In the genomic region with DNA sequence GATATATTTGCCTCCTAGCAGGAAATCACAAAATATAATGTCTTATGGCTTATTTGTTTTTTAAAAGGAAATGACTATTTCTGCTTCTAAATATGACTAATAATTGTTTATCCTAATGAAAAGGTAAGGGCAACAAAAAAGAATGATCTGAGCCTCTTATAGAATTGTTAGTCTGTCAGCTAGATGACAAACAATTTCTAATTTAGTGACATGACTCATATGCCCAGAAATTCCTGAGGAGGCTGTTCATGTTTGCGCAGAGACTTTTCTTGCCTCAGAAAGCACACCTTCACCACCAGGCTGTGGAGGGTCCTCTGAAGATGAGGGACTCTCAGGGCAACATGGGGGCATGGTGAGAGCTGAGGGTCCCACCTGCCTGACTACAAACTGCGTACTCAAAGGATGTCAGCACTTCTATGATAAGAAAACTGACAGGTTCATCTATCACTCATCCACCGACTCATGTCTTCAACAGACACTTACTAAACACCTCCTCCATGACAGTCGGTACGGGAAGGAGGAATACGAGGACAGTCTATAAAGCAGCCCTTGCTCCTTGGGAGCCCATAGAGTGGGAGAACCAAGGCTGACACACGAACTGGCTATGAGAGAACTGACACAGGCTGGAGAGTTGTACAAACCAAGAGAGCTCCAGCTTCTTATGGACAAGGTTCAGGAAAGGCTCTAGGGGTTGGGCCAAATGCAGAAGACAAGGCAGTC, we compare ENCODE assay signal across 14 cellular contexts.
DNase-seq lines count a peak whose midpoint lies in the region; ATAC-seq and TF ChIP-seq lines count a peak whose summit lies in the region.
"Had no signal": no experiment of that assay in that cellular context is flagged by ENCODE, and none has a peak within 500 bp of the region (broad histone marks: within the 10 kb centered on the region; RNA-seq: fewer than 3 reads in every experiment).

No MANE protein-coding gene starts in this region.

- no peaks in the 10 kb centered on the region for H3K36me3 ChIP-seq in PC-3 (ENCODE audit: low read depth, low read length)
- no peaks in the 10 kb centered on the region for H3K36me3 ChIP-seq in lung (ENCODE audit: control insufficient read depth in 2 of 2, insufficient read depth in 2 of 2, low read length in 2 of 2)
- H3K36me3 ChIP-seq in WERI-Rb-1: no peaks in the 10 kb centered on the region
- H3K36me3 ChIP-seq: BLaER1, vagina had no signal

- peak overlapping the region; percentile 11; the same call in 1 of the 2 replicates for H3K4me3 ChIP-seq in PC-3 (ENCODE audit: low read length)
- no peak overlapping the region for H3K4me3 ChIP-seq in lung
- no peak overlapping the region for H3K4me3 ChIP-seq in WERI-Rb-1 (ENCODE audit: low read depth, low read length)
- H3K4me3 ChIP-seq: BLaER1, vagina had no signal

- CTCF ChIA-PET in PC-3 (lab: Charles Lee): no interaction called here

- TSS peak; percentile 96 for BruUV-seq in PC-3 (replicated peaks; lab: Mats Ljungman, UMichigan)

- H3K27me3 ChIP-seq in PC-3 (ENCODE audit: low read length): no peaks in the 10 kb centered on the region
- H3K27me3 ChIP-seq in lung (ENCODE audit: control insufficient read depth, insufficient read depth): no peaks in the 10 kb centered on the region
- no peaks in the 10 kb centered on the region for H3K27me3 ChIP-seq in WERI-Rb-1 (ENCODE audit: insufficient read depth, low read depth, severe bottlenecking)
- H3K27me3 ChIP-seq: BLaER1, vagina had no signal

- no peaks in the 10 kb centered on the region for H3K79me2 ChIP-seq in PC-3 (ENCODE audit: low read length)

- POLR2A ChIA-PET in PC-3 (lab: Charles Lee; ENCODE audit: unreplicated experiment): no interaction called here

- peak overlapping the region; percentile 44 for H2AFZ ChIP-seq in PC-3 (ENCODE audit: low read length)

- peak overlapping the region; percentile 63 for H3K4me2 ChIP-seq in PC-3 (ENCODE audit: low read length)
- H3K4me2 ChIP-seq: BLaER1 had no signal

- 73 to 80% methylated on average over 7 of the region's 7 CpGs for WGBS in lung, 2 donors

- H3K9me2 ChIP-seq in PC-3 (replicated peaks; ENCODE audit: low read length): no peaks in the 10 kb centered on the region

- H3K9me3 ChIP-seq in PC-3 (ENCODE audit: low read length) (no peaks in the 10 kb centered on the region), lung (ENCODE audit: control insufficient read depth in 2 of 2, insufficient read depth in 1 of 2, low read length in 1 of 2) (no peaks in the 10 kb centered on the region), WERI-Rb-1 (ENCODE audit: severe bottlenecking) (no peaks in the 10 kb centered on the region)
- H3K9me3 ChIP-seq: BLaER1, vagina had no signal

- no peaks in the 10 kb centered on the region for H4K20me1 ChIP-seq in PC-3 (ENCODE audit: low read length)
- H4K20me1 ChIP-seq: BLaER1 had no signal

- H3K9ac ChIP-seq in PC-3 (ENCODE audit: low read length): peak overlapping the region; percentile 53; the same call in 1 of the 2 replicates
- H3K9ac ChIP-seq: BLaER1 had no signal

- H3K27ac ChIP-seq in PC-3 (ENCODE audit: low read length) (peak overlapping the region; percentile 84), epithelial cell of prostate (no peak overlapping the region), lung (ENCODE audit: low read depth in 1 of 2, low read length in 1 of 2) (peak overlapping the region in 1 of 2 donors; percentile 81), WERI-Rb-1 (no peak overlapping the region)
- H3K27ac ChIP-seq: BLaER1, vagina had no signal

- TF ChIP-seq CTCF in PC-3 (conservative IDR thresholded peaks at IDR 0.05; ENCODE audit: low read depth, low read length) (no peak), lung (IDR thresholded peaks at IDR 0.05; ENCODE audit: control extremely low read depth, extremely low read depth) (no peak), WERI-Rb-1 (IDR thresholded peaks at IDR 0.05; ENCODE audit: low read depth, low read length) (no peak)

- H3K4me1 ChIP-seq in PC-3 (ENCODE audit: insufficient read depth, low read length) (peaks cover 41% of the 10 kb centered on the region), lung (ENCODE audit: control insufficient read depth in 2 of 2, insufficient read depth in 2 of 2, low read length in 2 of 2) (no peaks in the 10 kb centered on the region)
- H3K4me1 ChIP-seq: BLaER1, vagina had no signal

- H3F3A ChIP-seq in PC-3 (ENCODE audit: low read length, unreplicated experiment): no peaks in the 10 kb centered on the region

- DNase-seq in DMS53 (lab: John Stamatoyannopoulos, UW) (peak; percentile 44), PC-3 (peak; percentile 93), epithelial cell of prostate (ENCODE audit: low read depth, low spot score) (peak; percentile 16), lung (ENCODE audit: low spot score) (peak; percentile 20), WERI-Rb-1 (no peak), AML-193 (lab: John Stamatoyannopoulos, UW) (no peak)
- no peak for DNase-seq in activated CD4-positive, alpha-beta T cell treated with anti-CD3 and anti-CD28 coated beads for 4 hours
- DNase-seq: GF-D8, natural killer cell, NCI-H2029, T-helper 9 cell had no signal

- intact Hi-C loops in PC-3 (cut with micrococcal nuclease): loop anchor here (2.0 to 10.0 kb wide), 3 partner anchors 56 to 239 kb away; a partner anchor contains a TSS

- ATAC-seq in PC-3: peak; percentile 80
- no peak for ATAC-seq in lung (ENCODE audit: insufficient read depth, low FRiP score)
- ATAC-seq in HG03139 (IDR thresholded peaks at IDR 0.05; ENCODE audit: unreplicated experiment): no peak
- ATAC-seq: natural killer cell had no signal

Comparison
In these comparisons a context has a peak if more than half of its experiments do, and no peak if none do; other contexts are left out.
1. DNase-seq: peak in DMS53 (single experiment), PC-3 (single experiment), epithelial cell of prostate (single experiment) and lung (single experiment); none in WERI-Rb-1 (single experiment), AML-193 (0 of 2) and activated CD4-positive, alpha-beta T cell treated with anti-CD3 and anti-CD28 coated beads for 4 hours (0 of 2).